Comparison of ENCODE assay signal across 8 cellular contexts in genomic region chr19:11987405-11988231, GRCh38. TPM values are rescaled to one million over a fixed set of nuclear protein-coding genes. Genes with fewer than 3 reads are reported as not detected.
A peak's percentile ranks its signal among the peaks of the same experiment; 100 is the strongest.
DNase-seq lines count a peak whose midpoint lies in the region; ATAC-seq and TF ChIP-seq lines count a peak whose summit lies in the region.

No MANE protein-coding gene starts in this region.

- TF ChIP-seq RAD21 in IMR-90 (IDR thresholded peaks at IDR 0.05; ENCODE audit: low read length), result no peak

- H4K20me1 ChIP-seq in IMR-90 (ENCODE audit: insufficient read depth, low read length) (peaks cover 8% of the 10 kb centered on the region), PC-9 (ENCODE audit: insufficient read depth) (no peaks in the 10 kb centered on the region), fibroblast of lung (ENCODE audit: control insufficient read depth, extremely low read depth, insufficient read depth, low read length) (no peaks in the 10 kb centered on the region)

- dilution Hi-C loops in IMR-90 (cut with HindIII; ENCODE audit: low sequenced_read_pairs, unreplicated experiment), result no loop called here

- no peak overlapping the region for H2AK5ac ChIP-seq in IMR-90 (ENCODE audit: low read depth, low read length)

- peaks cover 1 to 13% (median 4%) of the 10 kb centered on the region in 3 donors for H3K36me3 Mint-ChIP-seq in CD8-positive, alpha-beta memory T cell
- H3K36me3 Mint-ChIP-seq in naive thymus-derived CD4-positive, alpha-beta T cell, result peaks cover 0 to 19% (median 0%) of the 10 kb centered on the region in 5 donors
- peaks cover 30% of the 10 kb centered on the region for H3K36me3 Mint-ChIP-seq in stimulated activated effector memory CD8-positive, alpha-beta T cell treated with anti-CD3 and anti-CD28 coated beads, Interleukin-12 subunit alpha, Interleukin-12 subunit beta, amount 100 ng/mL, for 72 hours

- peak overlapping the region; percentile 64 for H3K4me3 ChIP-seq in CD8-positive, alpha-beta memory T cell (ENCODE audit: low read length)
- H3K4me3 ChIP-seq in IMR-90 (ENCODE audit: insufficient read depth, low read depth, low read length) (peak overlapping the region; percentile 93), PC-9 (peak overlapping the region; percentile 48), fibroblast of lung (replicated peaks in 1 of 4; ENCODE audit: control extremely low read depth in 1 of 4, insufficient read depth in 1 of 4, low read depth in 3 of 4, low read length in 4 of 4) (peak overlapping the region; percentile 68 to 94 (median 82))
- H3K4me3 ChIP-seq in naive thymus-derived CD4-positive, alpha-beta T cell (ENCODE audit: low read length), result peak overlapping the region; percentile 98

- H4K8ac ChIP-seq in IMR-90 (ENCODE audit: low read depth in 2 of 2, low read length in 2 of 2), result peak overlapping the region; percentile 47 to 48; a peak in 3 of 4 replicates

- H3K4me2 ChIP-seq in IMR-90 (ENCODE audit: low read depth, low read length) (peak overlapping the region; percentile 95), PC-9 (peak overlapping the region; percentile 68), fibroblast of lung (ENCODE audit: extremely low read depth, insufficient read depth, low read length) (peak overlapping the region; percentile 94)

- peak; percentile 90 for TF ChIP-seq POLR2A in IMR-90 (IDR thresholded peaks at IDR 0.05; ENCODE audit: low read depth, low read length)

- peaks cover 3% of the 10 kb centered on the region for H3K36me3 ChIP-seq in CD8-positive, alpha-beta memory T cell (ENCODE audit: insufficient read depth, low read length)
- no peaks in the 10 kb centered on the region for H3K36me3 ChIP-seq in IMR-90 (ENCODE audit: control insufficient read depth, insufficient read depth, low read length)
- H3K36me3 ChIP-seq in PC-9 (ENCODE audit: low read depth), result no peaks in the 10 kb centered on the region
- no peaks in the 10 kb centered on the region for H3K36me3 ChIP-seq in fibroblast of lung (ENCODE audit: control insufficient read depth, insufficient read depth, low read length)
- H3K36me3 ChIP-seq in naive thymus-derived CD4-positive, alpha-beta T cell (ENCODE audit: control insufficient read depth in 2 of 3, insufficient read depth in 3 of 3, low read length in 3 of 3), result peaks cover 0 to 5% (median 0%) of the 10 kb centered on the region in 3 experiments

- in situ Hi-C loops in IMR-90 (cut with MboI; ENCODE audit: low sequenced_read_pairs), result no loop called here

- no peak overlapping the region for H2BK20ac ChIP-seq in IMR-90 (ENCODE audit: low read depth, low read length)

- H2AFZ ChIP-seq in IMR-90 (replicated peaks; ENCODE audit: low read length, poor library complexity), result peak overlapping the region; percentile 92
- H2AFZ ChIP-seq in PC-9, result peak overlapping the region; percentile 78
- H2AFZ ChIP-seq in fibroblast of lung (ENCODE audit: low read length), result peak overlapping the region; percentile 92

- intact Hi-C loops in IMR-90 (cut with micrococcal nuclease), result loop anchor here (1.0 to 10.0 kb wide), 5 partner anchors 23 to 313 kb away; partner anchors contain the start of genes ZNF20 and ZNF491
- intact Hi-C loops in PC-9 (cut with micrococcal nuclease; ENCODE audit: unreplicated experiment), result loop anchor here (1.0 to 2.0 kb wide), 4 partner anchors 23 to 190 kb away; partner anchors contain the start of gene ZNF763
- intact Hi-C loops in naive thymus-derived CD4-positive, alpha-beta T cell (cut with micrococcal nuclease), result loop anchor here (1.0 to 5.0 kb wide), 10 partner anchors 23 to 623 kb away; partner anchors contain the start of genes ZNF20 (in 2 of the 2), ZNF440 (in 2 of the 2), ZNF490 (in 1 of the 2) and ZNF564 (in 1 of the 2)

- no peaks in the 10 kb centered on the region for H3K27me3 ChIP-seq in CD8-positive, alpha-beta memory T cell (ENCODE audit: insufficient read depth, low read length, poor library complexity, severe bottlenecking)
- H3K27me3 ChIP-seq in IMR-90 (ENCODE audit: control insufficient read depth, insufficient read depth, low read length) (no peaks in the 10 kb centered on the region), PC-9 (ENCODE audit: insufficient read depth, low read depth) (peaks cover 16% of the 10 kb centered on the region; the same call in 1 of the 2 replicates), fibroblast of lung (ENCODE audit: control insufficient read depth, insufficient read depth, low read length) (no peaks in the 10 kb centered on the region)
- no peaks in the 10 kb centered on the region for H3K27me3 ChIP-seq in naive thymus-derived CD4-positive, alpha-beta T cell (ENCODE audit: control insufficient read depth in 2 of 2, insufficient read depth in 2 of 2, low read length in 2 of 2)

- H3K27ac ChIP-seq in CD8-positive, alpha-beta memory T cell (ENCODE audit: low read depth, low read length), result peak overlapping the region; percentile 52
- H3K27ac ChIP-seq in IMR-90 (ENCODE audit: insufficient read depth, low read length) (peak overlapping the region; percentile 93), PC-9 (no peak overlapping the region), fibroblast of lung (ENCODE audit: insufficient read depth, low read length) (peak overlapping the region; percentile 66)
- H3K27ac ChIP-seq in naive thymus-derived CD4-positive, alpha-beta T cell (ENCODE audit: low read depth, low read length), result peak overlapping the region; percentile 88

- H3K14ac ChIP-seq in IMR-90 (replicated peaks; ENCODE audit: low read depth, low read length), result peak overlapping the region; percentile 60

- CTCF ChIA-PET in CD8-positive, alpha-beta memory T cell (lab: Charles Lee), result interaction anchor here (0.6 to 10.9 kb wide), 16 partner anchors 13 to 508 kb away, joined by 3 to 130 read pairs (median 4); partner anchors contain the start of genes ZNF20, ZNF439, ZNF491 and ZNF700
- CTCF ChIA-PET in IMR-90 (lab: Yijun Ruan, JAX), result interaction anchor here (3.9 kb wide), 1 partner anchor 64 kb away, joined by 24 read pairs; the partner anchor contains the start of gene ZNF700
- CTCF ChIA-PET in PC-9 (lab: Charles Lee), result interaction anchor here (0.6 to 1.8 kb wide), 6 partner anchors 64 to 190 kb away, joined by 3 to 6 read pairs (median 4); no protein-coding TSS in a partner anchor
- CTCF ChIA-PET in naive thymus-derived CD4-positive, alpha-beta T cell (lab: Charles Lee), result interaction anchor here (0.6 to 5.7 kb wide), 11 partner anchors 9 to 1768 kb away, joined by 3 to 95 read pairs (median 6); partner anchors contain the start of genes ZNF491, ZNF69, ZNF700 and ZNF763

- H3K79me2 ChIP-seq in PC-9 (ENCODE audit: low read depth) (no peaks in the 10 kb centered on the region), fibroblast of lung (ENCODE audit: control insufficient read depth, insufficient read depth, low read length) (peaks cover 2% of the 10 kb centered on the region)

- H3K27me3 Mint-ChIP-seq in CD8-positive, alpha-beta memory T cell, result no peaks in the 10 kb centered on the region
- peaks cover 0 to 2% (median 0%) of the 10 kb centered on the region in 5 donors for H3K27me3 Mint-ChIP-seq in naive thymus-derived CD4-positive, alpha-beta T cell

- no peak overlapping the region; the same call in 2 of the 3 replicates for H2BK15ac ChIP-seq in IMR-90 (ENCODE audit: low read depth, low read length)

- ATAC-seq in GM21360 (IDR thresholded peaks at IDR 0.05; ENCODE audit: unreplicated experiment) (peak; percentile 79), IMR-90 (ENCODE audit: low read depth) (peak; percentile 99)
- peak; percentile 95 for ATAC-seq in naive thymus-derived CD4-positive, alpha-beta T cell
- ATAC-seq in stimulated activated effector memory CD8-positive, alpha-beta T cell treated with anti-CD3 and anti-CD28 coated beads, Interleukin-12 subunit alpha, Interleukin-12 subunit beta, amount 100 ng/mL, for 72 hours, result peak; percentile 99

- peak overlapping the region; percentile 50; the same call in 1 of the 2 replicates for H3K23ac ChIP-seq in IMR-90 (ENCODE audit: low read depth, low read length)

- peaks cover 0 to 3% (median 3%) of the 10 kb centered on the region in 5 donors for H3K9me3 Mint-ChIP-seq in CD8-positive, alpha-beta memory T cell
- peaks cover 0 to 12% (median 2%) of the 10 kb centered on the region in 11 donors for H3K9me3 Mint-ChIP-seq in naive thymus-derived CD4-positive, alpha-beta T cell
- H3K9me3 Mint-ChIP-seq in stimulated activated effector memory CD8-positive, alpha-beta T cell treated with anti-CD3 and anti-CD28 coated beads, Interleukin-12 subunit alpha, Interleukin-12 subunit beta, amount 100 ng/mL, for 72 hours, result no peaks in the 10 kb centered on the region

- no peaks in the 10 kb centered on the region for H3K9me1 ChIP-seq in IMR-90 (ENCODE audit: insufficient read depth, low read length)

- H3K56ac ChIP-seq in IMR-90 (ENCODE audit: extremely low read depth, insufficient read depth, low read length), result peak overlapping the region; percentile 79

- POLR2A ChIA-PET in CD8-positive, alpha-beta memory T cell (lab: Charles Lee), result interaction anchor here (0.6 to 4.1 kb wide), 9 partner anchors 10 to 189 kb away, joined by 3 to 26 read pairs (median 4); partner anchors contain the start of genes ZNF491, ZNF700 and ZNF763
- POLR2A ChIA-PET in IMR-90 (lab: Charles Lee; ENCODE audit: unreplicated experiment) (interaction anchor here (0.6 kb wide), 3 partner anchors 23 to 711 kb away, joined by 4 to 12 read pairs (median 4); partner anchors contain the start of gene ZNF763), PC-9 (lab: Charles Lee; ENCODE audit: unreplicated experiment) (interaction anchor here (0.6 kb wide), 2 partner anchors 390 to 969 kb away, joined by 5 to 12 read pairs; no protein-coding TSS in a partner anchor)
- POLR2A ChIA-PET in naive thymus-derived CD4-positive, alpha-beta T cell (lab: Charles Lee), result interaction anchor here (0.5 to 4.6 kb wide), 16 partner anchors 13 to 346 kb away, joined by 3 to 65 read pairs (median 3); partner anchors contain the start of genes ZNF491, ZNF563, ZNF69 and ZNF700

- H2BK5ac ChIP-seq in IMR-90 (ENCODE audit: low read depth, low read length, poor library complexity, severe bottlenecking), result peak overlapping the region; percentile 50

- H2AK9ac ChIP-seq in IMR-90 (replicated peaks; ENCODE audit: low read depth, low read length, poor library complexity), result peak overlapping the region; percentile 69

- 0 out of 2 replicates have a peak overlapping the region, but pooled peaks have one; percentile 45 for H2BK120ac ChIP-seq in IMR-90 (ENCODE audit: low read depth, low read length)

- H3K4me1 ChIP-seq in CD8-positive, alpha-beta memory T cell (ENCODE audit: insufficient read depth, low read length), result no peaks in the 10 kb centered on the region
- H3K4me1 ChIP-seq in IMR-90 (ENCODE audit: control insufficient read depth, insufficient read depth, low read length) (peaks cover 2% of the 10 kb centered on the region; the same call in 1 of the 2 replicates), PC-9 (replicated peaks; ENCODE audit: insufficient read depth) (peaks cover 7% of the 10 kb centered on the region; the same call in 1 of the 2 replicates), fibroblast of lung (ENCODE audit: control insufficient read depth, extremely low read depth, insufficient read depth, low read length) (no peaks in the 10 kb centered on the region)
- peaks cover 0 to 8% of the 10 kb centered on the region in 2 donors for H3K4me1 ChIP-seq in naive thymus-derived CD4-positive, alpha-beta T cell (ENCODE audit: control insufficient read depth in 2 of 2, insufficient read depth in 2 of 2, low read length in 2 of 2)

- 0% methylated on average over 12 of the region's 52 CpGs; no CpG with 5 or more reads in 1 of the 2 experiments for WGBS in IMR-90 (ENCODE audit: extremely low coverage in 2 of 2, insufficient read length in 1 of 2), 2 experiments

- peaks cover 22 to 43% (median 38%) of the 10 kb centered on the region in 3 donors for H3K4me1 Mint-ChIP-seq in CD8-positive, alpha-beta memory T cell
- H3K4me1 Mint-ChIP-seq in naive thymus-derived CD4-positive, alpha-beta T cell, result peaks cover 14 to 38% (median 28%) of the 10 kb centered on the region in 7 donors
- H3K4me1 Mint-ChIP-seq in stimulated activated effector memory CD8-positive, alpha-beta T cell treated with anti-CD3 and anti-CD28 coated beads, Interleukin-12 subunit alpha, Interleukin-12 subunit beta, amount 100 ng/mL, for 72 hours, result peaks cover 24% of the 10 kb centered on the region

- no peaks in the 10 kb centered on the region for H3K9me3 ChIP-seq in CD8-positive, alpha-beta memory T cell (ENCODE audit: low read length)
- H3K9me3 ChIP-seq in IMR-90 (ENCODE audit: control insufficient read depth, insufficient read depth, low read length) (peaks cover 3% of the 10 kb centered on the region), PC-9 (ENCODE audit: insufficient read depth, low read depth) (no peaks in the 10 kb centered on the region; the same call in 1 of the 2 replicates), fibroblast of lung (ENCODE audit: control insufficient read depth, insufficient read depth, low read depth, low read length) (no peaks in the 10 kb centered on the region)
- H3K9me3 ChIP-seq in naive thymus-derived CD4-positive, alpha-beta T cell (ENCODE audit: control insufficient read depth in 2 of 3, low read length in 3 of 3), result peaks cover 0 to 4% (median 0%) of the 10 kb centered on the region in 3 experiments

- peak overlapping the region; percentile 66 to 97 (median 92) for H3K27ac Mint-ChIP-seq in CD8-positive, alpha-beta memory T cell
- peak overlapping the region; percentile 70 to 97 (median 96) for H3K27ac Mint-ChIP-seq in naive thymus-derived CD4-positive, alpha-beta T cell
- H3K27ac Mint-ChIP-seq in stimulated activated effector memory CD8-positive, alpha-beta T cell treated with anti-CD3 and anti-CD28 coated beads, Interleukin-12 subunit alpha, Interleukin-12 subunit beta, amount 100 ng/mL, for 72 hours, result peak overlapping the region; percentile 94

- H3K4me3 Mint-ChIP-seq in CD8-positive, alpha-beta memory T cell, result peak overlapping the region; percentile 91 to 99 (median 98)
- peak overlapping the region; percentile 84 to 99 (median 96) for H3K4me3 Mint-ChIP-seq in naive thymus-derived CD4-positive, alpha-beta T cell
- peak overlapping the region; percentile 95 for H3K4me3 Mint-ChIP-seq in stimulated activated effector memory CD8-positive, alpha-beta T cell treated with anti-CD3 and anti-CD28 coated beads, Interleukin-12 subunit alpha, Interleukin-12 subunit beta, amount 100 ng/mL, for 72 hours

- no peaks in the 10 kb centered on the region for H3K9me2 ChIP-seq in PC-9 (ENCODE audit: insufficient read depth)

- H3K79me1 ChIP-seq in IMR-90 (ENCODE audit: low read depth in 1 of 2, low read length in 2 of 2), result peaks cover 9 to 31% of the 10 kb centered on the region in 2 experiments

- BruUV-seq in IMR-90 (replicated peaks; lab: Mats Ljungman, UMichigan), result TSS peak; percentile 46
- BruUV-seq in PC-9 (replicated peaks; lab: Mats Ljungman, UMichigan), result TSS peak; percentile 85

- H3K9ac ChIP-seq in IMR-90 (ENCODE audit: low read depth, low read length) (peak overlapping the region; percentile 95), fibroblast of lung (ENCODE audit: insufficient read depth, low read length) (peak overlapping the region; percentile 46)

- peak; percentile 82 to 93 (median 87) for DNase-seq in CD8-positive, alpha-beta memory T cell
- DNase-seq in IMR-90 (peak; percentile 91), PC-9 (peak; percentile 82 to 92), fibroblast of lung (ENCODE audit: low read depth in 2 of 2) (peak; percentile 90 to 93)
- peak; percentile 95 for DNase-seq in activated T-cell treated with anti-CD3 and anti-CD28 coated beads, Interleukin-2, amount 50 U/mL, for 48 hours
- DNase-seq in naive thymus-derived CD4-positive, alpha-beta T cell, result peak; percentile 73 to 90 (median 87)
- peak; percentile 75 to 92 for DNase-seq in stimulated activated effector memory CD8-positive, alpha-beta T cell treated with anti-CD3 and anti-CD28 coated beads, Interleukin-12 subunit alpha, Interleukin-12 subunit beta, amount 100 ng/mL, for 72 hours (ENCODE audit: low spot score in 2 of 2)

- H3K18ac ChIP-seq in IMR-90 (ENCODE audit: low read depth, low read length), result no peak overlapping the region

- H3K4ac ChIP-seq in IMR-90 (ENCODE audit: low read depth, low read length), result peak overlapping the region; percentile 76

- H4K5ac ChIP-seq in IMR-90 (ENCODE audit: low read depth, low read length), result no peak overlapping the region

- TF ChIP-seq CTCF in IMR-90 (conservative IDR thresholded peaks at IDR 0.05; ENCODE audit: low read depth, low read length) (no peak), PC-9 (conservative IDR thresholded peaks at IDR 0.05) (no peak), fibroblast of lung (conservative IDR thresholded peaks at IDR 0.05 in 1 of 2, IDR thresholded peaks at IDR 0.05 in 1 of 2; ENCODE audit: low read depth in 1 of 2, low read length in 2 of 2) (no peak)

- peak overlapping the region; percentile 22; the same call in 1 of the 2 replicates for H4K91ac ChIP-seq in IMR-90 (ENCODE audit: insufficient read depth, low read depth, low read length)

- no peaks in the 10 kb centered on the region for H3F3A ChIP-seq in PC-9 (ENCODE audit: insufficient read depth, low read depth)

RNA-seq across cellular contexts. Expression of gene ZNF763, which starts 22.8 kb away (rescaled TPM):
- 1 to 10 TPM; 2.0 to 2.3 TPM for total RNA-seq in CD8-positive, alpha-beta memory T cell
- polyA plus RNA-seq in CD8-positive, alpha-beta memory T cell, result 2.5 TPM
- total RNA-seq in IMR-90 (2012; rRNA removed) (0.56 and 0.90 TPM in 2 replicates), PC-9 (2021) (0.55 and 0.83 TPM in 2 replicates), fibroblast of lung (1.3 and 2.5 TPM in 2 replicates)
- polyA plus RNA-seq in IMR-90 (2012; rRNA removed) (0.75 and 0.94 TPM in 2 replicates), fibroblast of lung (0.94 and 1.6 TPM in 2 replicates)
- 0.04 and 0.12 TPM in 2 replicates for polyA plus RNA-seq in IMR-90 (2012; cell fraction: cytosol; rRNA removed)
- 0.25 and 6.0 TPM in 2 replicates for polyA plus RNA-seq in IMR-90 (2012; cell fraction: nucleus; rRNA removed; ENCODE audit: low replicate concordance)
- 0.51 and 0.55 TPM in 2 replicates for polyA plus RNA-seq in fibroblast of lung (2012)
- not detected in 2 replicates for polyA minus RNA-seq in fibroblast of lung (ENCODE audit: low replicate concordance)
- 10 to 100 TPM in 2 of 5 experiments, 1 to 10 TPM in 3; 1.3 to 17.3 (median 4.4) TPM for total RNA-seq in naive thymus-derived CD4-positive, alpha-beta T cell
- polyA plus RNA-seq in naive thymus-derived CD4-positive, alpha-beta T cell, result 1 to 10 TPM; 3.2 to 4.5 TPM

RNA-seq across cellular contexts. Expression of gene ZNF433, which starts 47.9 kb away (rescaled TPM):
- under 1 TPM; 0.35 to 0.58 TPM for total RNA-seq in CD8-positive, alpha-beta memory T cell
- polyA plus RNA-seq in CD8-positive, alpha-beta memory T cell, result 3.2 TPM
- total RNA-seq in IMR-90 (2012; rRNA removed) (6.4 and 11.1 TPM in 2 replicates), PC-9 (2021) (2.6 and 3.1 TPM in 2 replicates), fibroblast of lung (5.1 and 8.9 TPM in 2 replicates)
- polyA plus RNA-seq in IMR-90 (2012; rRNA removed) (2.6 and 3.5 TPM in 2 replicates), fibroblast of lung (2.6 and 2.9 TPM in 2 replicates)
- polyA plus RNA-seq in IMR-90 (2012; cell fraction: cytosol; rRNA removed), result 1.4 and 2.9 TPM in 2 replicates
- polyA plus RNA-seq in IMR-90 (2012; cell fraction: nucleus; rRNA removed; ENCODE audit: low replicate concordance), result 1.0 and 7.2 TPM in 2 replicates
- 2.6 and 2.9 TPM in 2 replicates for polyA plus RNA-seq in fibroblast of lung (2012)
- polyA minus RNA-seq in fibroblast of lung (ENCODE audit: low replicate concordance), result 0.71 and 1.9 TPM in 2 replicates
- total RNA-seq in naive thymus-derived CD4-positive, alpha-beta T cell, result 1 to 10 TPM in 3 of 5 experiments, under 1 TPM in 2; 0.10 to 2.2 (median 1.2) TPM
- polyA plus RNA-seq in naive thymus-derived CD4-positive, alpha-beta T cell, result 1 to 10 TPM; 4.9 to 5.8 TPM

Comparison
In these comparisons a context has a peak if more than half of its experiments do, and no peak if none do; other contexts are left out.
1. H3K4me3 ChIP-seq: peak in every context shown above with its lines; median percentile 98 in naive thymus-derived CD4-positive, alpha-beta T cell; 93 in IMR-90; 82 in fibroblast of lung; 64 in CD8-positive, alpha-beta memory T cell; 48 in PC-9.